In the genomic region with DNA sequence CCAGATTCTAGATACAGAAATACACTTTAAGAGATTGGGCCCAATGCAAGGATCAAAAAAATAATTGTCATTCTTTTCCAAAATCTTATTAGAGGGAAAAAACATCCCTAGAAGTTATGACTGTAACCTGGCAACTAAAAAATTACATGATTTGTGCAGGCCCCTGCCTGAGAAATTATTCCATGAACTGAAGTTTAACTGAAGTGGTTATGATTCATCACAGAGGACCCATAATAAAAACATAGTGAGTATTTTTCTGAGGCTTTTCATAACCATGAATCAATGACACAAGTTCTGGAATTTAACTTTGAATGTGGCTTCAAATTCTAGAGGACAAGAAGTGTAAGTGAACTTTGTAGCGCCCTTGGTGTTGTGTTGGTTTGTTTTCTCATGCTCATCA, we compare ENCODE assay signal across 23 cellular contexts. TPM values are rescaled to one million over a fixed set of nuclear protein-coding genes. Genes with fewer than 3 reads are reported as not detected.
A peak's percentile ranks its signal among the peaks of the same experiment; 100 is the strongest.
DNase-seq lines count a peak whose midpoint lies in the region; ATAC-seq, FAIRE-seq and TF ChIP-seq lines count a peak whose summit lies in the region.
"Had no signal": no experiment of that assay in that cellular context is flagged by ENCODE, and none has a peak within 500 bp of the region (broad histone marks: within the 10 kb centered on the region; RNA-seq: fewer than 3 reads in every experiment).

No MANE protein-coding gene starts in this region.

- no peak overlapping the region for H3K4me3 ChIP-seq in ACC112 (ENCODE audit: low read depth, low read length)
- H3K4me3 ChIP-seq in HEK293 (ENCODE audit: low read depth, low read length), result no peak overlapping the region
- no peak overlapping the region for H3K4me3 ChIP-seq in astrocyte (ENCODE audit: insufficient read depth, low read depth, low read length)
- no peak overlapping the region for H3K4me3 ChIP-seq in neural progenitor cell
- H3K4me3 ChIP-seq: A549, ovary, spleen, upper lobe of right lung had no signal

- H3K4me3 Mint-ChIP-seq in astrocyte (ENCODE audit: unreplicated experiment), result no peak overlapping the region
- no peak overlapping the region for H3K4me3 Mint-ChIP-seq in neural progenitor cell
- H3K4me3 Mint-ChIP-seq in activated CD8-positive, alpha-beta memory T cell treated with anti-CD3 and anti-CD28 coated beads, Interleukin-2, amount 10 ng/mL, durations not matched to agents 7 days and 5 days, result no peak overlapping the region
- H3K4me3 Mint-ChIP-seq: activated naive CD8-positive, alpha-beta T cell treated with anti-CD3 and anti-CD28 coated beads, Interleukin-2, amount 10 ng/mL, durations not matched to agents 7 days and 5 days; activated T-cell treated with anti-CD3 and anti-CD28 coated beads, Interleukin-2, amount 50 U/mL, for 4 hours had no signal

- H3K4me2 ChIP-seq in astrocyte (ENCODE audit: low read length) (no peak overlapping the region), neural progenitor cell (no peak overlapping the region)
- H3K4me2 ChIP-seq: A549 had no signal

- peak overlapping the region; percentile 16 for H3K27ac Mint-ChIP-seq in astrocyte (ENCODE audit: unreplicated experiment)
- H3K27ac Mint-ChIP-seq in neural progenitor cell, result no peak overlapping the region
- no peak overlapping the region for H3K27ac Mint-ChIP-seq in activated CD8-positive, alpha-beta memory T cell treated with anti-CD3 and anti-CD28 coated beads, Interleukin-2, amount 10 ng/mL, durations not matched to agents 7 days and 5 days
- H3K27ac Mint-ChIP-seq: activated naive CD8-positive, alpha-beta T cell treated with anti-CD3 and anti-CD28 coated beads, Interleukin-2, amount 10 ng/mL, durations not matched to agents 7 days and 5 days had no signal

- peak; percentile 83 for DNase-seq in astrocyte (ENCODE audit: low read depth)
- DNase-seq in glomerular visceral epithelial cell (ENCODE audit: extremely low spot score), result peak; percentile 80
- no peak for DNase-seq in neural progenitor cell (ENCODE audit: low spot score)
- DNase-seq in cortex of kidney (lab: John Stamatoyannopoulos, UW), result no peak
- no peak for DNase-seq in activated CD8-positive, alpha-beta memory T cell treated with anti-CD3 and anti-CD28 coated beads, Interleukin-2, amount 10 ng/mL, durations not matched to agents 7 days and 5 days
- DNase-seq in NCI-H128 (lab: John Stamatoyannopoulos, UW; ENCODE audit: unreplicated experiment), result no peak
- DNase-seq: activated CD4-positive, alpha-beta T cell treated with anti-CD3 and anti-CD28 coated beads, Interleukin-2, amount 50 U/mL, for 4 hours; activated naive CD8-positive, alpha-beta T cell treated with anti-CD3 and anti-CD28 coated beads, Interleukin-2, amount 10 ng/mL, durations not matched to agents 7 days and 5 days; activated T-cell treated with anti-CD3 and anti-CD28 coated beads, Interleukin-2, amount 50 U/mL, for 4 hours; hippocampal formation; Karpas-422; NCI-H146; NCI-H510A; ovary; spleen; stimulated activated naive CD4-positive, alpha-beta T cell; upper lobe of right lung had no signal

- H3K9me3 ChIP-seq in HEK293 (ENCODE audit: control insufficient read depth, insufficient read depth, low read depth, low read length) (no peaks in the 10 kb centered on the region), astrocyte (ENCODE audit: insufficient read depth, low read depth, low read length) (no peaks in the 10 kb centered on the region), neural progenitor cell (ENCODE audit: low read depth) (no peaks in the 10 kb centered on the region)
- H3K9me3 ChIP-seq: A549, ovary, spleen, upper lobe of right lung had no signal

- H3K27me3 ChIP-seq in ACC112 (ENCODE audit: insufficient read depth, low read length) (no peaks in the 10 kb centered on the region), astrocyte (ENCODE audit: insufficient read depth, low read length) (no peaks in the 10 kb centered on the region), neural progenitor cell (no peaks in the 10 kb centered on the region)
- H3K27me3 ChIP-seq: ovary, spleen, upper lobe of right lung had no signal

- H3F3A ChIP-seq in neural progenitor cell (ENCODE audit: low read depth), result no peaks in the 10 kb centered on the region

- H3K36me3 Mint-ChIP-seq in astrocyte (ENCODE audit: low read depth, unreplicated experiment), result no peaks in the 10 kb centered on the region
- H3K36me3 Mint-ChIP-seq in neural progenitor cell, result no peaks in the 10 kb centered on the region
- H3K36me3 Mint-ChIP-seq in activated CD8-positive, alpha-beta memory T cell treated with anti-CD3 and anti-CD28 coated beads, Interleukin-2, amount 10 ng/mL, durations not matched to agents 7 days and 5 days, result no peaks in the 10 kb centered on the region
- H3K36me3 Mint-ChIP-seq: activated naive CD8-positive, alpha-beta T cell treated with anti-CD3 and anti-CD28 coated beads, Interleukin-2, amount 10 ng/mL, durations not matched to agents 7 days and 5 days had no signal

- peaks cover 26% of the 10 kb centered on the region for H3K4me1 ChIP-seq in ACC112 (ENCODE audit: control insufficient read depth, insufficient read depth, low read length, unreplicated experiment)
- 0 out of 2 replicates have a peak, but pooled peaks cover 7% of the 10 kb centered on the region for H3K4me1 ChIP-seq in HEK293 (ENCODE audit: control insufficient read depth, insufficient read depth, low read length)
- H3K4me1 ChIP-seq in astrocyte (ENCODE audit: insufficient read depth, low read length), result peaks cover 14% of the 10 kb centered on the region
- H3K4me1 ChIP-seq in neural progenitor cell, result no peaks in the 10 kb centered on the region
- H3K4me1 ChIP-seq: A549, spleen, upper lobe of right lung had no signal

- no peaks in the 10 kb centered on the region for H3K9me3 Mint-ChIP-seq in astrocyte (ENCODE audit: unreplicated experiment)
- H3K9me3 Mint-ChIP-seq in neural progenitor cell, result no peaks in the 10 kb centered on the region
- H3K9me3 Mint-ChIP-seq in activated CD8-positive, alpha-beta memory T cell treated with anti-CD3 and anti-CD28 coated beads, Interleukin-2, amount 10 ng/mL, durations not matched to agents 7 days and 5 days (ENCODE audit: low read depth), result no peaks in the 10 kb centered on the region
- H3K9me3 Mint-ChIP-seq: activated naive CD8-positive, alpha-beta T cell treated with anti-CD3 and anti-CD28 coated beads, Interleukin-2, amount 10 ng/mL, durations not matched to agents 7 days and 5 days; activated T-cell treated with anti-CD3 and anti-CD28 coated beads, Interleukin-2, amount 50 U/mL, for 4 hours had no signal

- H3K36me3 ChIP-seq in ACC112 (ENCODE audit: insufficient read depth, low read length), result no peaks in the 10 kb centered on the region
- H3K36me3 ChIP-seq in HEK293 (ENCODE audit: control insufficient read depth in 2 of 2, insufficient read depth in 1 of 2, low read length in 2 of 2), result no peaks in the 10 kb centered on the region
- H3K36me3 ChIP-seq in astrocyte (ENCODE audit: insufficient read depth, low read length), result no peaks in the 10 kb centered on the region
- no peaks in the 10 kb centered on the region for H3K36me3 ChIP-seq in neural progenitor cell
- H3K36me3 ChIP-seq: ovary, spleen, upper lobe of right lung had no signal

- ATAC-seq in activated CD8-positive, alpha-beta memory T cell treated with anti-CD3 and anti-CD28 coated beads, Interleukin-2, amount 10 ng/mL, durations not matched to agents 7 days and 5 days, result no peak
- ATAC-seq: A549; activated T-cell treated with anti-CD3 and anti-CD28 coated beads, Interleukin-2, amount 50 U/mL, for 4 hours; upper lobe of right lung had no signal

- TF ChIP-seq CTCF in HEK293 (tag by site-specific recombination; IDR thresholded peaks at IDR 0.05) (no peak), astrocyte (IDR thresholded peaks at IDR 0.05; ENCODE audit: insufficient read depth, low read depth, low read length) (no peak), neural progenitor cell (IDR thresholded peaks at IDR 0.05) (no peak)

- peak overlapping the region; percentile 74 for H3K27ac ChIP-seq in ACC112 (ENCODE audit: low read depth, low read length)
- H3K27ac ChIP-seq in HEK293 (ENCODE audit: extremely low read depth, low read depth, low read length), result no peak overlapping the region
- H3K27ac ChIP-seq in astrocyte (ENCODE audit: low read depth, low read length), result peak overlapping the region; percentile 66
- H3K27ac ChIP-seq in neural progenitor cell, result no peak overlapping the region
- H3K27ac ChIP-seq: A549, HL-60, ovary, spleen, upper lobe of right lung had no signal

- H3K9ac ChIP-seq in astrocyte (ENCODE audit: low read length), result no peak overlapping the region
- no peak overlapping the region for H3K9ac ChIP-seq in neural progenitor cell

- no peak overlapping the region for H2AFZ ChIP-seq in ACC112 (ENCODE audit: low read length, unreplicated experiment)
- no peak overlapping the region for H2AFZ ChIP-seq in astrocyte (ENCODE audit: low read depth, low read length)
- H2AFZ ChIP-seq in neural progenitor cell (replicated peaks), result no peak overlapping the region

- peak; percentile 90 for FAIRE-seq in astrocyte (lab: Jason Lieb, UNC)
- FAIRE-seq: A549, colon, GM18507 had no signal

- no peaks in the 10 kb centered on the region for H3K79me2 ChIP-seq in ACC112 (ENCODE audit: control insufficient read depth, insufficient read depth, low read length, unreplicated experiment)
- H3K79me2 ChIP-seq in astrocyte (ENCODE audit: insufficient read depth, low read length), result no peaks in the 10 kb centered on the region
- no peaks in the 10 kb centered on the region for H3K79me2 ChIP-seq in neural progenitor cell (ENCODE audit: low read depth)

- H4K20me1 ChIP-seq in astrocyte (ENCODE audit: insufficient read depth, low read length) (no peaks in the 10 kb centered on the region), neural progenitor cell (ENCODE audit: low read depth) (no peaks in the 10 kb centered on the region)

- H3K27me3 Mint-ChIP-seq in astrocyte (ENCODE audit: low read depth, unreplicated experiment), result no peaks in the 10 kb centered on the region
- H3K27me3 Mint-ChIP-seq in neural progenitor cell (ENCODE audit: insufficient read depth, low read depth), result peaks cover 4% of the 10 kb centered on the region
- H3K27me3 Mint-ChIP-seq in activated CD8-positive, alpha-beta memory T cell treated with anti-CD3 and anti-CD28 coated beads, Interleukin-2, amount 10 ng/mL, durations not matched to agents 7 days and 5 days, result peaks cover 19% of the 10 kb centered on the region

- H3K4me1 Mint-ChIP-seq in astrocyte (ENCODE audit: low read depth, unreplicated experiment) (peaks cover 26% of the 10 kb centered on the region), neural progenitor cell (peaks cover 6% of the 10 kb centered on the region)
- H3K4me1 Mint-ChIP-seq in activated CD8-positive, alpha-beta memory T cell treated with anti-CD3 and anti-CD28 coated beads, Interleukin-2, amount 10 ng/mL, durations not matched to agents 7 days and 5 days, result peaks cover 10% of the 10 kb centered on the region

- CTCF ChIA-PET in HEK293 (lab: Yijun Ruan, JAX), result no interaction called here
- CTCF ChIA-PET in activated CD8-positive, alpha-beta memory T cell treated with anti-CD3 and anti-CD28 coated beads, Interleukin-2, amount 10 ng/mL, durations not matched to agents 7 days and 5 days (lab: Charles Lee), result interaction anchor here (1.6 kb wide), 1 partner anchor 9 kb away, joined by 5 read pairs; no protein-coding TSS in a partner anchor

- POLR2A ChIA-PET in HEK293 (lab: Yijun Ruan, JAX), result no interaction called here

RNA-seq across cellular contexts. Expression of a gene that starts 31.1 kb away (rescaled TPM):
- 19.1 and 21.3 TPM in 2 replicates for total RNA-seq in astrocyte
- 11.0 and 13.3 TPM in 2 replicates for total RNA-seq in neural progenitor cell (ENCODE audit: low replicate concordance)
- total RNA-seq in activated CD8-positive, alpha-beta memory T cell treated with anti-CD3 and anti-CD28 coated beads, Interleukin-2, amount 10 ng/mL, durations not matched to agents 7 days and 5 days, result 1 to 10 TPM; 3.4 to 3.8 TPM

Comparison
In these comparisons a context has a peak if more than half of its experiments do, and no peak if none do; other contexts are left out.
1. H3K27ac ChIP-seq: peak in ACC112 (single experiment) and astrocyte (single experiment); none in HEK293 (single experiment) and neural progenitor cell (single experiment).
2. DNase-seq: peak in astrocyte (single experiment) and glomerular visceral epithelial cell (single experiment); none in neural progenitor cell (single experiment), cortex of kidney (single experiment), activated CD8-positive, alpha-beta memory T cell treated with anti-CD3 and anti-CD28 coated beads, Interleukin-2, amount 10 ng/mL, durations not matched to agents 7 days and 5 days (single experiment) and NCI-H128 (single experiment).